Comparison of ENCODE assay signal across 8 cellular contexts in the genomic region with DNA sequence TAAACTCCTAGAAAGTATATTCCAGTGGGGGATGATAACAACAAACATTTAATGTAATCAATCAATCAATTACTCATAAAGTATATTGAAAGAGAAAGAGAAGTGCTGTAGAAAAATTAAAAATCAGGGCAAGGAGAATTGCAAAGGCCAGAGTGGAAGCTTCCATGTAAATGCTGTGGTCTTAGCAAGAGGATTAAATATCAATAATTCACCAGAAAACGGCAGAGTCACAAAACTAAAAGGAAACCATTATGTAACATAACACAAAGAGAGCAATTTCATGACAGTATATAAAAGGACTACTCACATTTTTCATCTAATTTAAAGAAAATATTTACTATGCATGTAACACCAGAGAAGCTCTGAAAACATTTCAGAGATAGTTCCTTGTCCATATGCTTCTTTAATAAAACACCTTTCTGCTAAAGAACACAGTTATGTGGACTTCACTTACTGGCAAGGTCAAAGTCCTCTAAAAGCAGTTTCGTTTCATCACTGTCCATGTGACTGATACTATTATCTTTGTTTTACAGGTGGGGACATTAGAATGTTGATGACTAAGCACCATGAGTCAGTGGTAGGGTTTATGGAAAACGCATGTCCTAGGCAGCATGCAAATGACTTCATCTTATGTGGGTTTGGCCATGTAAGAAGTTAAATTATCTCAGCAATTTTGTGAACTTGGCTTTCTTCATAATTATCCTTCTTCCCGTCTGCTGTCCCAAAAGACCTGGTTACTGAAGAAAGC.
DNase-seq lines count a peak whose midpoint lies in the region; ATAC-seq and TF ChIP-seq lines count a peak whose summit lies in the region.

No MANE protein-coding gene starts in this region.

- no peak overlapping the region for H3K27ac ChIP-seq in psoas muscle
- no peak overlapping the region for H3K27ac ChIP-seq in thyroid gland

- CTCF ChIA-PET in WTC11 (lab: Charles Lee): no interaction called here

- TF ChIP-seq CTCF in WTC11 (IDR thresholded peaks at IDR 0.05) (no peak), psoas muscle (IDR thresholded peaks at IDR 0.05) (no peak), thyroid gland (IDR thresholded peaks at IDR 0.05) (no peak)

- intact Hi-C loops in psoas muscle (cut with DNase I): no loop called here
- intact Hi-C loops in thyroid gland (cut with DNase I): no loop called here

- H3K27ac Mint-ChIP-seq in WTC11: peak overlapping the region; percentile 57; the same call in 1 of the 2 replicates

- no peaks in the 10 kb centered on the region for H3K9me3 ChIP-seq in psoas muscle
- H3K9me3 ChIP-seq in thyroid gland: no peaks in the 10 kb centered on the region

- no peaks in the 10 kb centered on the region for H3K36me3 Mint-ChIP-seq in WTC11

- no peak for TF ChIP-seq POLR2A in thyroid gland (IDR thresholded peaks at IDR 0.05)

- POLR2A ChIA-PET in WTC11 (lab: Charles Lee): no interaction called here

- H3K36me3 ChIP-seq in psoas muscle (ENCODE audit: insufficient read depth in 1 of 2, low read depth in 1 of 2) (no peaks in the 10 kb centered on the region), thyroid gland (no peaks in the 10 kb centered on the region)

- H3K4me3 ChIP-seq in psoas muscle (no peak overlapping the region), thyroid gland (replicated peaks in 1 of 3) (no peak overlapping the region)

- WGBS in psoas muscle, 3 donors: 33 to 36% (median 33%) methylated on average over 4 of the region's 4 CpGs
- WGBS in thyroid gland, 2 donors: 40 to 48% methylated on average over 4 of the region's 4 CpGs

- ATAC-seq in GM19025 (IDR thresholded peaks at IDR 0.05; ENCODE audit: low read depth, unreplicated experiment): peak; percentile 84
- ATAC-seq in HG03442 (IDR thresholded peaks at IDR 0.05; ENCODE audit: unreplicated experiment): peak; percentile 80
- ATAC-seq in WTC11: no peak
- ATAC-seq in psoas muscle: no peak
- no peak for ATAC-seq in GM21737 (IDR thresholded peaks at IDR 0.05; ENCODE audit: unreplicated experiment)

- peaks cover 29% of the 10 kb centered on the region for H3K4me1 Mint-ChIP-seq in WTC11

- H3K9me3 Mint-ChIP-seq in WTC11: peaks cover 6% of the 10 kb centered on the region

- no peak for DNase-seq in WTC11 (ENCODE audit: low spot score)
- DNase-seq in lung microvascular endothelial cell (ENCODE audit: low read depth in 2 of 2): peak; percentile 39 to 67
- DNase-seq in psoas muscle: no peak
- no peak for DNase-seq in DMS114 treated with DMSO at 0.1 percent for 48 hours (lab: John Stamatoyannopoulos, UW; ENCODE audit: unreplicated experiment)
- DNase-seq in thyroid gland: no peak

- H3K27me3 ChIP-seq in psoas muscle (ENCODE audit: insufficient read depth in 3 of 3, low read length in 2 of 3): no peaks in the 10 kb centered on the region
- H3K27me3 ChIP-seq in thyroid gland: no peaks in the 10 kb centered on the region

- H3K27me3 Mint-ChIP-seq in WTC11 (ENCODE audit: low read depth): no peaks in the 10 kb centered on the region

- H3K4me1 ChIP-seq in psoas muscle (no peaks in the 10 kb centered on the region), thyroid gland (peaks cover 3 to 12% of the 10 kb centered on the region in 2 donors)

- H3K4me3 Mint-ChIP-seq in WTC11: no peak overlapping the region

TF ChIP-seq in WTC11, 78 proteins besides CTCF, POLR2A, EP300 and RAD21:
- peak; percentile 60; the same call in 1 of the 2 replicates for TF ChIP-seq GABPB1 (CRISPR knock-in tag; IDR thresholded peaks at IDR 0.05)
- TF ChIP-seq, protein P1, sequence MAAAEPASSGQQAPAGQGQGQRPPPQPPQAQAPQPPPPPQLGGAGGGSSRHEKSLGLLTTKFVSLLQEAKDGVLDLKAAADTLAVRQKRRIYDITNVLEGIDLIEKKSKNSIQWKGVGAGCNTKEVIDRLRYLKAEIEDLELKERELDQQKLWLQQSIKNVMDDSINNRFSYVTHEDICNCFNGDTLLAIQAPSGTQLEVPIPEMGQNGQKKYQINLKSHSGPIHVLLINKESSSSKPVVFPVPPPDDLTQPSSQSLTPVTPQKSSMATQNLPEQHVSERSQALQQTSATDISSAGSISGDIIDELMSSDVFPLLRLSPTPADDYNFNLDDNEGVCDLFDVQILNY (CRISPR knock-in tag; IDR thresholded peaks at IDR 0.05): no peak
TF ChIP-seq in WTC11: peak in this region for 1.

Comparison
In these comparisons a context has a peak if more than half of its experiments do, and no peak if none do; other contexts are left out.
1. ATAC-seq: peak in GM19025 (single experiment) and HG03442 (single experiment); none in WTC11 (single experiment), psoas muscle (0 of 4) and GM21737 (single experiment).
2. DNase-seq: peak in lung microvascular endothelial cell (2 of 2); none in WTC11 (single experiment), psoas muscle (0 of 2), DMS114 treated with DMSO at 0.1 percent for 48 hours (single experiment) and thyroid gland (0 of 2).